ENCODE assay signal across 17 cellular contexts in the genomic region with DNA sequence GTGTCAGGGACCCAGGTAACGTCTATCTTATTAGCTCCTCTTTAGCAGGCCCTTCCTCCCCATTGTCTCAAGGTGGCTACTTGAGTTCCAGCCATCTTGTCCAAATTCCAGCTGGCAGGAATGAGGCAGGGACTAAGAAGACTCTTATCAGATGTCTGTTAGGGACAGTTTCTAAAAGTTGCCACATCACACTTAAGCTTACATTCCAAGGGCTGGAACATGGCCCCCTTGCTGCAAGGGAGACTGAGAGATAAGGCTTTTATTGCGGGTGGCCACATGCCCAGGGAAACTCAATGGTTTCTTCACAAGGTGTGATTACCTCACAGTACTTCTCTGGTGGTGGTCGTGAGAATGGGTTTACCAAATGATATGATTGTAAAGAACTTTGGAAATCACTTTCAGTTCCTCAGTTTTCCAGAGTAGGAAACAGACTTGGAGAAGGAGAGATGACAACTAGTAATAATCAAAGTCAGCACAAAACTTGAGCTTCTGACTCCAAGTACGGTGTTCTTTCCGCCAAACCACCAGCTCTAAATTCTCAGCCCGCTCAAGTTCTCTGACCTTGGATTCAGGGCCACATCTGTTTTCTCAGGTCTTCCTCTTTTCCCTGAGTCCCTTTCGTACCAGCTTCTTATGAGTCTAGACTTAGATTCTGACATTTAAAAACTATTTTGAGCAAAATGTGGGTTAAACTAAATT. TPM values are rescaled to one million over a fixed set of nuclear protein-coding genes. Genes with fewer than 3 reads are reported as not detected.
DNase-seq lines count a peak whose midpoint lies in the region; TF ChIP-seq lines count a peak whose summit lies in the region.
"Had no signal": no experiment of that assay in that cellular context is flagged by ENCODE, and none has a peak within 500 bp of the region (broad histone marks: within the 10 kb centered on the region; RNA-seq: fewer than 3 reads in every experiment).

No MANE protein-coding gene starts in this region.

- H3K4me1 ChIP-seq in colonic mucosa (no peaks in the 10 kb centered on the region), muscle layer of colon (ENCODE audit: insufficient read depth, low read length) (peaks cover 87% of the 10 kb centered on the region)

- no peaks in the 10 kb centered on the region for H3K9me3 ChIP-seq in colonic mucosa
- no peaks in the 10 kb centered on the region for H3K9me3 ChIP-seq in muscle layer of colon (ENCODE audit: low read length)
- H3K9me3 ChIP-seq: spleen, thoracic aorta had no signal

- TF ChIP-seq CTCF in colonic mucosa (IDR thresholded peaks at IDR 0.05) = no peak

- H3K36me3 ChIP-seq in colonic mucosa = no peaks in the 10 kb centered on the region
- H3K36me3 ChIP-seq in muscle layer of colon (ENCODE audit: insufficient read depth, low read length) = no peaks in the 10 kb centered on the region
- H3K36me3 ChIP-seq: spleen, thoracic aorta had no signal

- H3K27ac ChIP-seq in colonic mucosa (peak overlapping the region; percentile 3), muscle layer of colon (ENCODE audit: low read depth, low read length) (peak overlapping the region; percentile 62)
- H3K27ac ChIP-seq: thoracic aorta had no signal

- no peak overlapping the region for H3K9ac ChIP-seq in colonic mucosa (ENCODE audit: low read depth in 2 of 2, low read length in 2 of 2)
- peak overlapping the region; percentile 14 for H3K9ac ChIP-seq in muscle layer of colon (ENCODE audit: low read length)

- H3K27me3 ChIP-seq in colonic mucosa (no peaks in the 10 kb centered on the region), muscle layer of colon (ENCODE audit: control insufficient read depth in 1 of 2, insufficient read depth in 2 of 2, low read length in 2 of 2) (no peaks in the 10 kb centered on the region)
- H3K27me3 ChIP-seq: spleen had no signal

- H3K4me3 ChIP-seq in colonic mucosa = no peak overlapping the region
- H3K4me3 ChIP-seq in muscle layer of colon (ENCODE audit: low read depth in 1 of 2, low read length in 2 of 2) = no peak overlapping the region
- H3K4me3 ChIP-seq: spleen, thoracic aorta had no signal

- peak; percentile 74 for DNase-seq in GF-D8 (lab: John Stamatoyannopoulos, UW)
- DNase-seq in MV-4-11 (lab: John Stamatoyannopoulos, UW) = peak; percentile 61
- no peak for DNase-seq in colonic mucosa
- no peak for DNase-seq in 8988T
- no peak for DNase-seq in activated T-cell treated with anti-CD3 and anti-CD28 coated beads, Interleukin-2, amount 50 U/mL, for 1 hour
- DNase-seq in effector CD4-positive, alpha-beta T cell = no peak
- DNase-seq in NCI-H187 treated with DMSO at 0.1 percent for 48 hours (lab: John Stamatoyannopoulos, UW) = no peak
- DNase-seq: activated gamma-delta T cell treated with Interleukin-2 at 50 U/mL for 16 hours, aorta, Calu3, GOT3, natural killer cell, SHP77, spleen had no signal

- intact Hi-C loops in colonic mucosa (cut with DNase I) = no loop called here

RNA-seq across cellular contexts. Expression of a gene that starts 14.2 kb away (rescaled TPM):
- 10 to 100 TPM; 36.5 to 40.1 TPM for total RNA-seq in colonic mucosa

RNA-seq across cellular contexts. Expression of a gene that starts 53.5 kb away (rescaled TPM):
- total RNA-seq in colonic mucosa = 1 to 10 TPM in 1 of 2 donors, under 1 TPM in 1; 0.40 to 1.3 TPM
- total RNA-seq: Calu3; T-helper 2 cell treated with Interferon-gamma antibody and Interleukin-4, amounts not matched to agents 100 ng/mL and 5 ng/mL, for 36 hours had no signal

Comparison
In these comparisons a context has a peak if more than half of its experiments do, and no peak if none do; other contexts are left out.
1. DNase-seq: peak in GF-D8 (single experiment) and MV-4-11 (single experiment); none in colonic mucosa (single experiment), 8988T (single experiment), activated T-cell treated with anti-CD3 and anti-CD28 coated beads, Interleukin-2, amount 50 U/mL, for 1 hour (single experiment), effector CD4-positive, alpha-beta T cell (single experiment) and NCI-H187 treated with DMSO at 0.1 percent for 48 hours (single experiment).